34 cellular contexts compared by ENCODE assay signal in the genomic region with DNA sequence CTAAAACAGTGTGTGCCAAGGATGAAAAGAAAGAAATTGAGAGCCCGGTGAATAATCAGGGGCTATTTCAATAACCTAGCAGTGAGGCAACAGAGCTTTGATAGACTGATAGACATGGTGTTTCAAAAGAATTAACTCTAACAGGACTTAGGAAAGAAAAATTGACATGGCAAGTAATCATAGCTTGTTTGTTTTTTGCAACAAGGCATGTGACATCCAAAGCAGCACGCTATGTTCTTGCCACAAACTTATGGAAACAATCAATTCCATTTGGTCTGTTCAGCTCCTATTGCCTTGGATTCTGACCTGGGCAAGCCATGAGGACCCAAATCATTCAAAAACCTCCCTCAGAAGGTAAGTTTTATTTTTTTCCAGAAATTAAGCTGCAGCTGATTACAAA.
"Had no signal": no experiment of that assay in that cellular context is flagged by ENCODE, and none has a peak within 500 bp of the region (broad histone marks: within the 10 kb centered on the region; RNA-seq: fewer than 3 reads in every experiment).

No MANE protein-coding gene starts in this region.

- H3K36me3 ChIP-seq: Peyer's patch had no signal

- H3K4me1 Mint-ChIP-seq: T-cell had no signal

- H3K4me3 Mint-ChIP-seq: activated B cell treated with CpG ODN at 0.5 μM for 24 hours; activated CD4-positive, alpha-beta memory T cell treated with anti-CD3 and anti-CD28 coated beads for 36 hours; activated naive CD4-positive, alpha-beta T cell treated with anti-CD3 and anti-CD28 coated beads for 36 hours; activated T-cell treated with anti-CD3 and anti-CD28 coated beads, Interleukin-2, amount 50 U/mL, for 4 hours; activated T-helper 1 cell treated with anti-CD3 and anti-CD28 coated beads, Interleukin-12 subunit alpha, Interleukin-12 subunit beta, Interleukin-2, Interleukin-4 antibody, amounts not matched to agents 30 ng/mL and 10 ng/mL and 1 ng/mL, durations not matched to agents 14 hours and 24 hours and 36 hours; brain; T-cell had no signal

- H3K9me3 ChIP-seq: Peyer's patch had no signal

- H3K4me3 ChIP-seq: Peyer's patch had no signal

- H3K9ac ChIP-seq: KMS-11 had no signal

- H3K4me1 ChIP-seq: Peyer's patch had no signal

- H3K27ac Mint-ChIP-seq: activated B cell treated with CpG ODN at 0.5 μM for 24 hours; activated CD4-positive, alpha-beta memory T cell treated with anti-CD3 and anti-CD28 coated beads for 36 hours; activated naive CD4-positive, alpha-beta T cell treated with anti-CD3 and anti-CD28 coated beads for 36 hours; activated naive CD4-positive, alpha-beta T cell treated with anti-CD3 and anti-CD28 coated beads, Interleukin-2, amount 50 U/mL, for 72 hours; activated T-helper 1 cell treated with anti-CD3 and anti-CD28 coated beads, Interleukin-12 subunit alpha, Interleukin-12 subunit beta, Interleukin-2, Interleukin-4 antibody, amounts not matched to agents 30 ng/mL and 10 ng/mL and 1 ng/mL, durations not matched to agents 14 hours and 24 hours and 36 hours; brain; T-cell had no signal

- H3K4me2 ChIP-seq: KMS-11 had no signal

- DNase-seq: activated B cell treated with CpG ODN at 0.5 μM for 24 hours; activated CD4-positive, alpha-beta memory T cell treated with anti-CD3 and anti-CD28 coated beads for 36 hours; activated CD4-positive, alpha-beta T cell treated with anti-CD3 and anti-CD28 coated beads for 4 hours; activated CD4-positive, alpha-beta T cell treated with anti-CD3 and anti-CD28 coated beads, Interleukin-2, amount 50 U/mL, for 1 hour; activated CD4-positive, CD25-positive, alpha-beta regulatory T cell treated with anti-CD3 and anti-CD28 coated beads, Interleukin-2, amount 50 U/mL, for 72 hours; activated CD8-positive, alpha-beta memory T cell treated with anti-CD3 and anti-CD28 coated beads, Interleukin-2, amount 50 U/mL, for 4 hours; activated gamma-delta T cell treated with Interleukin-2 at 50 U/mL for 16 hours; activated naive CD4-positive, alpha-beta T cell treated with anti-CD3 and anti-CD28 coated beads for 36 hours; activated T-cell treated with anti-CD3 and anti-CD28 coated beads for 4 hours; activated T-cell treated with anti-CD3 and anti-CD28 coated beads, Interleukin-2, amount 50 U/mL, for 4 hours; anterior cingulate cortex; caudate nucleus; cerebellar nuclear complex; NCI-H1105; NCI-H1417 treated with DMSO at 0.1 percent for 48 hours; NCI-H1930; NCI-H2081 treated with DMSO at 0.1 percent for 48 hours; NCI-H226; NCI-H446 treated with DMSO at 0.1 percent for 48 hours; NCI-H524; PC-3; Peyer's patch; RPMI8226; SIG-M5; T-cell; T-helper 2 cell; T-helper 9 cell had no signal

- ATAC-seq: activated naive CD4-positive, alpha-beta T cell treated with anti-CD3 and anti-CD28 coated beads, Interleukin-2, amount 50 U/mL, for 72 hours; activated T-cell treated with anti-CD3 and anti-CD28 coated beads, Interleukin-2, amount 50 U/mL, for 4 hours; PC-3; SK-N-SH treated with all-trans-retinoic acid at 6 μM for 48 hours; T-cell had no signal

- H3K27me3 Mint-ChIP-seq: activated B cell treated with CpG ODN at 0.5 μM for 24 hours; activated CD4-positive, alpha-beta memory T cell treated with anti-CD3 and anti-CD28 coated beads for 36 hours; brain; T-cell had no signal

- FAIRE-seq: bronchial epithelial cell had no signal

- H3K27me3 ChIP-seq: Peyer's patch had no signal

- H3K27ac ChIP-seq: KMS-11, Peyer's patch, VCaP had no signal
